ENCODE assay signal across 1 cellular context in the genomic region with DNA sequence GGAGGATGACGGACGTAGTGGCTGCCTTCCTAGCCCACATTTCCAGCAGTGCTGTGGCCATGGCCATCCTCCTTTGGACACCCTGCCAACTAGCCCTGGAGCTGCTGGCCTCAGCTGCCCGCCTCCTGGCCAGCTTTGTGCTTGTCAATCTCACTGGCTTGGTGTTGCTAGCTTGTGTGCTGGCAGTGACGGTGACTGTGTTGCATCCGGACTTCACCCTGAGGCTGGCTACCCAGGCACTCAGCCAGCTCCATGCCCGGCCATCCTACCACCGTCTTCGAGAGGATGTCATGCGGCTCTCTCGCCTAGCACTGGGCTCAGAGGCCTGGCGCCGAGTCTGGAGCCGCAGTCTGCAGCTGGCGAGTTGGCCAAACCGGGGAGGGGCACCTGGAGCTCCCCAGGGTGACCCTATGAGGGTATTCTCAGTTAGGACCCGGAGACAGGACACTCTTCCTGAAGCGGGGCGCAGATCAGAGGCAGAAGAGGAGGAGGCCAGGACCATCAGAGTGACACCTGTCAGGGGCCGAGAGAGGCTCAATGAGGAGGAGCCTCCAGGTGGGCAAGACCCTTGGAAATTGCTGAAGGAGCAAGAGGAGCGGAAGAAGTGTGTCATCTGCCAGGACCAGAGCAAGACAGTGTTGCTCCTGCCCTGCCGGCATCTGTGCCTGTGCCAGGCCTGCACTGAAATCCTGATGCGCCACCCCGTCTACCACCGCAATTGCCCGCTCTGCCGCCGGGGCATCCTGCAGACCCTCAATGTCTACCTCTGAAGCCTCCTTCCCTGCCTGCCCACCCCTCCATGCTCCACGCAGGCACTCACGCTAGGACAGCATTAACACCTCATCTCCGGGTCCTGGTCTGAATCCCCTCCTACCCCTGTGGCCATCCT.
TF ChIP-seq lines count a peak whose summit lies in the region.

No MANE protein-coding gene starts in this region.

TF ChIP-seq in HEK293, 187 proteins besides CTCF, POLR2A, EP300 and RAD21 (continued from another document):
- TF ChIP-seq, protein P1, sequence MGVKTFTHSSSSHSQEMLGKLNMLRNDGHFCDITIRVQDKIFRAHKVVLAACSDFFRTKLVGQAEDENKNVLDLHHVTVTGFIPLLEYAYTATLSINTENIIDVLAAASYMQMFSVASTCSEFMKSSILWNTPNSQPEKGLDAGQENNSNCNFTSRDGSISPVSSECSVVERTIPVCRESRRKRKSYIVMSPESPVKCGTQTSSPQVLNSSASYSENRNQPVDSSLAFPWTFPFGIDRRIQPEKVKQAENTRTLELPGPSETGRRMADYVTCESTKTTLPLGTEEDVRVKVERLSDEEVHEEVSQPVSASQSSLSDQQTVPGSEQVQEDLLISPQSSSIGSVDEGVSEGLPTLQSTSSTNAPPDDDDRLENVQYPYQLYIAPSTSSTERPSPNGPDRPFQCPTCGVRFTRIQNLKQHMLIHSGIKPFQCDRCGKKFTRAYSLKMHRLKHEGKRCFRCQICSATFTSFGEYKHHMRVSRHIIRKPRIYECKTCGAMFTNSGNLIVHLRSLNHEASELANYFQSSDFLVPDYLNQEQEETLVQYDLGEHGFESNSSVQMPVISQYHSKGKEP (tag by site-specific recombination; IDR thresholded peaks at IDR 0.05) = no peak
- TF ChIP-seq ZNF175 (tag by site-specific recombination; IDR thresholded peaks at IDR 0.05) = no peak
- TF ChIP-seq SP2 (tag by site-specific recombination; IDR thresholded peaks at IDR 0.05) = no peak
- no peak for TF ChIP-seq IKZF3 (tag by site-specific recombination; IDR thresholded peaks at IDR 0.05)
- no peak for TF ChIP-seq ZNF639 (tag by site-specific recombination; IDR thresholded peaks at IDR 0.05)
- no peak for TF ChIP-seq TRIM28 (IDR thresholded peaks at IDR 0.05; ENCODE audit: borderline replicate concordance, low read length)
- TF ChIP-seq ZEB2 (tag by site-specific recombination; IDR thresholded peaks at IDR 0.05) = no peak
- TF ChIP-seq, protein P2, sequence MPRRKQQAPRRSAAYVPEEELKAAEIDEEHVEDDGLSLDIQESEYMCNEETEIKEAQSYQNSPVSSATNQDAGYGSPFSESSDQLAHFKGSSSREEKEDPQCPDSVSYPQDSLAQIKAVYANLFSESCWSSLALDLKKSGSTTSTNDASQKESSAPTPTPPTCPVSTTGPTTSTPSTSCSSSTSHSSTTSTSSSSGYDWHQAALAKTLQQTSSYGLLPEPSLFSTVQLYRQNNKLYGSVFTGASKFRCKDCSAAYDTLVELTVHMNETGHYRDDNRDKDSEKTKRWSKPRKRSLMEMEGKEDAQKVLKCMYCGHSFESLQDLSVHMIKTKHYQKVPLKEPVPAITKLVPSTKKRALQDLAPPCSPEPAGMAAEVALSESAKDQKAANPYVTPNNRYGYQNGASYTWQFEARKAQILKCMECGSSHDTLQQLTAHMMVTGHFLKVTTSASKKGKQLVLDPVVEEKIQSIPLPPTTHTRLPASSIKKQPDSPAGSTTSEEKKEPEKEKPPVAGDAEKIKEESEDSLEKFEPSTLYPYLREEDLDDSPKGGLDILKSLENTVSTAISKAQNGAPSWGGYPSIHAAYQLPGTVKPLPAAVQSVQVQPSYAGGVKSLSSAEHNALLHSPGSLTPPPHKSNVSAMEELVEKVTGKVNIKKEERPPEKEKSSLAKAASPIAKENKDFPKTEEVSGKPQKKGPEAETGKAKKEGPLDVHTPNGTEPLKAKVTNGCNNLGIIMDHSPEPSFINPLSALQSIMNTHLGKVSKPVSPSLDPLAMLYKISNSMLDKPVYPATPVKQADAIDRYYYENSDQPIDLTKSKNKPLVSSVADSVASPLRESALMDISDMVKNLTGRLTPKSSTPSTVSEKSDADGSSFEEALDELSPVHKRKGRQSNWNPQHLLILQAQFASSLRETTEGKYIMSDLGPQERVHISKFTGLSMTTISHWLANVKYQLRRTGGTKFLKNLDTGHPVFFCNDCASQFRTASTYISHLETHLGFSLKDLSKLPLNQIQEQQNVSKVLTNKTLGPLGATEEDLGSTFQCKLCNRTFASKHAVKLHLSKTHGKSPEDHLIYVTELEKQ (tag by site-specific recombination; IDR thresholded peaks at IDR 0.05; ENCODE audit: borderline replicate concordance) = no peak
- TF ChIP-seq ZNF266 (tag by site-specific recombination; IDR thresholded peaks at IDR 0.05; ENCODE audit: low read depth) = no peak
- TF ChIP-seq ZNF473 (tag by site-specific recombination; IDR thresholded peaks at IDR 0.05) = no peak
- no peak for TF ChIP-seq ZNF16 (tag by site-specific recombination; IDR thresholded peaks at IDR 0.05; ENCODE audit: low read depth)
- no peak for TF ChIP-seq ZNF560 (tag by site-specific recombination; IDR thresholded peaks at IDR 0.05; ENCODE audit: borderline replicate concordance)
- TF ChIP-seq ZXDB (tag by site-specific recombination; IDR thresholded peaks at IDR 0.05) = no peak
- no peak for TF ChIP-seq ZNF626 (tag by site-specific recombination; IDR thresholded peaks at IDR 0.05)
- TF ChIP-seq KLF7 (tag by site-specific recombination; IDR thresholded peaks at IDR 0.05; ENCODE audit: borderline replicate concordance) = no peak
- TF ChIP-seq, protein P3, sequence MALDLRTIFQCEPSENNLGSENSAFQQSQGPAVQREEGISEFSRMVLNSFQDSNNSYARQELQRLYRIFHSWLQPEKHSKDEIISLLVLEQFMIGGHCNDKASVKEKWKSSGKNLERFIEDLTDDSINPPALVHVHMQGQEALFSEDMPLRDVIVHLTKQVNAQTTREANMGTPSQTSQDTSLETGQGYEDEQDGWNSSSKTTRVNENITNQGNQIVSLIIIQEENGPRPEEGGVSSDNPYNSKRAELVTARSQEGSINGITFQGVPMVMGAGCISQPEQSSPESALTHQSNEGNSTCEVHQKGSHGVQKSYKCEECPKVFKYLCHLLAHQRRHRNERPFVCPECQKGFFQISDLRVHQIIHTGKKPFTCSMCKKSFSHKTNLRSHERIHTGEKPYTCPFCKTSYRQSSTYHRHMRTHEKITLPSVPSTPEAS (tag by site-specific recombination; IDR thresholded peaks at IDR 0.05) = no peak
- TF ChIP-seq ZNF561 (tag by site-specific recombination; IDR thresholded peaks at IDR 0.05; ENCODE audit: borderline replicate concordance) = no peak
- TF ChIP-seq ZNF274 (IDR thresholded peaks at IDR 0.05; ENCODE audit: low read length) = no peak
- TF ChIP-seq ZNF274 (tag by site-specific recombination; IDR thresholded peaks at IDR 0.05; ENCODE audit: borderline replicate concordance) = no peak
